In the genomic region with DNA sequence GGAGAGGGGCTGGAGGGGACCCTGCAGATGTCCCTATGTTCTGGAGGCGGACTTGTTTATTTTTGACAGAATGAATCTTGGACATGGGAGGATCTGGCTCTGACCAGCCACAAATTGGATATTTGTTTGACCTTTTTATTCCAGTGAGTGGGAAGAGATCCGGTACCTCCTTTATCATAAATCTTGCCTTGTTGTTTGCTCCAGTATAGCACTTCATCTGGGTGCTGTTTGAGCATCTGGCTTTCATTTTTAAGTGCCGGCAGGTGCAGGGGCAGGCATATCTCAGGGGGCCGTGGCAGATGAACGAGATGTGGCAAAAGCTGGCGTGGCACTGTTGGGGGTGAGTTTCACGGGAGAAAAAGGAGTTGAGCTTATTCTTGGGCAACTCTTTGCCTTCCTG, we compare ENCODE assay signal across 12 cellular contexts. TPM values are rescaled to one million over a fixed set of nuclear protein-coding genes. Genes with fewer than 3 reads are reported as not detected.
DNase-seq lines count a peak whose midpoint lies in the region; ATAC-seq and TF ChIP-seq lines count a peak whose summit lies in the region.
"Had no signal": no experiment of that assay in that cellular context is flagged by ENCODE, and none has a peak within 500 bp of the region (broad histone marks: within the 10 kb centered on the region; RNA-seq: fewer than 3 reads in every experiment).

No MANE protein-coding gene starts in this region.

- intact Hi-C loops in CD4-positive, alpha-beta T cell (cut with DNase I, micrococcal nuclease), result no loop called here
- intact Hi-C loops in left colon (cut with DNase I, micrococcal nuclease), result no loop called here
- intact Hi-C loops in activated CD4-positive, alpha-beta memory T cell treated with anti-CD3 and anti-CD28 coated beads for 36 hours (cut with micrococcal nuclease), result no loop called here

- H3K36me3 Mint-ChIP-seq in CD4-positive, alpha-beta T cell (ENCODE audit: low read depth), result peaks cover 74% of the 10 kb centered on the region
- H3K36me3 Mint-ChIP-seq in activated CD4-positive, alpha-beta memory T cell treated with anti-CD3 and anti-CD28 coated beads for 36 hours, result peaks cover 29% of the 10 kb centered on the region

- POLR2A ChIA-PET in CD4-positive, alpha-beta T cell (lab: Charles Lee), result no interaction called here
- POLR2A ChIA-PET in activated CD4-positive, alpha-beta memory T cell treated with anti-CD3 and anti-CD28 coated beads for 36 hours (lab: Charles Lee), result no interaction called here

- DNase-seq in CD4-positive, alpha-beta T cell, result no peak
- peak; percentile 97 for DNase-seq in NCI-H1092 treated with DMSO at 0.1 percent for 48 hours (lab: John Stamatoyannopoulos, UW)
- peak; percentile 89 for DNase-seq in NCI-H748 (lab: John Stamatoyannopoulos, UW; ENCODE audit: unreplicated experiment)
- DNase-seq in left colon, result no peak
- DNase-seq in A172 (ENCODE audit: low spot score), result no peak
- no peak for DNase-seq in NCI-H446 treated with DMSO at 0.1 percent for 48 hours (lab: John Stamatoyannopoulos, UW)
- DNase-seq in activated CD4-positive, alpha-beta memory T cell treated with anti-CD3 and anti-CD28 coated beads for 36 hours, result no peak
- DNase-seq: hippocampal formation, Right ventricle myocardium superior, spleen had no signal

- H3K9me3 ChIP-seq in CD4-positive, alpha-beta T cell (ENCODE audit: control insufficient read depth, low read length), result no peaks in the 10 kb centered on the region

- no peaks in the 10 kb centered on the region for H3K27me3 Mint-ChIP-seq in CD4-positive, alpha-beta T cell
- no peaks in the 10 kb centered on the region for H3K27me3 Mint-ChIP-seq in activated CD4-positive, alpha-beta memory T cell treated with anti-CD3 and anti-CD28 coated beads for 36 hours
- H3K27me3 Mint-ChIP-seq: B cell had no signal

- H3K9me3 Mint-ChIP-seq in CD4-positive, alpha-beta T cell, result no peaks in the 10 kb centered on the region
- no peaks in the 10 kb centered on the region for H3K9me3 Mint-ChIP-seq in activated CD4-positive, alpha-beta memory T cell treated with anti-CD3 and anti-CD28 coated beads for 36 hours

- no peak for TF ChIP-seq CTCF in CD4-positive, alpha-beta T cell (IDR thresholded peaks at IDR 0.05)

- H3K27ac ChIP-seq in CD4-positive, alpha-beta T cell (ENCODE audit: low read depth, low read length), result no peak overlapping the region
- H3K27ac ChIP-seq: spleen had no signal

- ATAC-seq in CD4-positive, alpha-beta T cell (ENCODE audit: poor library complexity), result no peak
- peak; percentile 46 for ATAC-seq in left colon
- ATAC-seq in GM21447 (IDR thresholded peaks at IDR 0.05; ENCODE audit: unreplicated experiment), result no peak

- H3K4me1 Mint-ChIP-seq in CD4-positive, alpha-beta T cell (ENCODE audit: low read depth), result peaks cover 62% of the 10 kb centered on the region
- H3K4me1 Mint-ChIP-seq in activated CD4-positive, alpha-beta memory T cell treated with anti-CD3 and anti-CD28 coated beads for 36 hours (ENCODE audit: low read depth), result peaks cover 22% of the 10 kb centered on the region

- no peaks in the 10 kb centered on the region for H3K27me3 ChIP-seq in CD4-positive, alpha-beta T cell (ENCODE audit: control insufficient read depth, insufficient read depth, low read length)
- H3K27me3 ChIP-seq: spleen had no signal

- CTCF ChIA-PET in CD4-positive, alpha-beta T cell (lab: Charles Lee), result interaction anchor here (4.2 kb wide), 1 partner anchor 51 kb away, joined by 12 read pairs; no protein-coding TSS in a partner anchor
- CTCF ChIA-PET in activated CD4-positive, alpha-beta memory T cell treated with anti-CD3 and anti-CD28 coated beads for 36 hours (lab: Charles Lee), result interaction anchor here (1.2 kb wide), 1 partner anchor 50 kb away, joined by 3 read pairs; no protein-coding TSS in a partner anchor

- peak overlapping the region; percentile 31 for H3K4me3 Mint-ChIP-seq in CD4-positive, alpha-beta T cell
- no peak overlapping the region for H3K4me3 Mint-ChIP-seq in activated CD4-positive, alpha-beta memory T cell treated with anti-CD3 and anti-CD28 coated beads for 36 hours
- H3K4me3 Mint-ChIP-seq: B cell had no signal

- H3K27ac Mint-ChIP-seq in CD4-positive, alpha-beta T cell, result peak overlapping the region; percentile 5
- H3K27ac Mint-ChIP-seq in activated CD4-positive, alpha-beta memory T cell treated with anti-CD3 and anti-CD28 coated beads for 36 hours, result no peak overlapping the region
- H3K27ac Mint-ChIP-seq: B cell had no signal

RNA-seq across cellular contexts. Expression of a gene that starts 37.8 kb away (rescaled TPM):
- total RNA-seq in CD4-positive, alpha-beta T cell, result 100 to 1,000 TPM; 129 to 132 TPM
- total RNA-seq in left colon, result 10 to 100 TPM; 65.5 to 81.0 TPM
- total RNA-seq in A172 (2014; rRNA removed; shearing (Covaris generic)), result 39.4 and 47.9 TPM in 2 replicates
- 10 to 100 TPM; 65.7 to 71.9 TPM for total RNA-seq in activated CD4-positive, alpha-beta memory T cell treated with anti-CD3 and anti-CD28 coated beads for 36 hours

Comparison
In these comparisons a context has a peak if more than half of its experiments do, and no peak if none do; other contexts are left out.
1. DNase-seq: peak in NCI-H1092 treated with DMSO at 0.1 percent for 48 hours (single experiment) and NCI-H748 (single experiment); none in CD4-positive, alpha-beta T cell (0 of 10), left colon (0 of 2), A172 (single experiment), NCI-H446 treated with DMSO at 0.1 percent for 48 hours (single experiment) and activated CD4-positive, alpha-beta memory T cell treated with anti-CD3 and anti-CD28 coated beads for 36 hours (single experiment).